Comparison of ENCODE assay signal across 8 cellular contexts in the genomic region with DNA sequence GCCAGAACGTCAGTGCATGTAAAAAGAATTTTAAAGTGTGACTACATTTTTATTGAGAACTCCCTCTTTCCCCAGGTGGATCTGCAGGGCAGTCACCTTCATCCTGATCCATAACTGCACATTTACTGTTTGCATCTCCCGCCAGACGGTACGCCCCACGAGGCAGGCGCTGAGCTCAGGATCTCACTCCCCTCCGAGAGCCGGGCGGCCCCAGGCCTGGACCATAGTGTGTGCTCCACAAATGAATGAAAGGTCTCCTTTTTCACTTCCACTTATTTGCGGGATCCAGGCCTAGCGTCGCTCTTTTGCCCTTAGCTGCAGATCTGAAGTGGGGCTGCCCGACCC. TPM values are rescaled to one million over a fixed set of nuclear protein-coding genes. Genes with fewer than 3 reads are reported as not detected.
A peak's percentile ranks its signal among the peaks of the same experiment; 100 is the strongest.
DNase-seq lines count a peak whose midpoint lies in the region; ATAC-seq and TF ChIP-seq lines count a peak whose summit lies in the region.

No MANE protein-coding gene starts in this region.

- ATAC-seq in HG02642 (IDR thresholded peaks at IDR 0.05; ENCODE audit: poor library complexity, unreplicated experiment), result peak; percentile 36
- ATAC-seq in heart left ventricle, result peak; percentile 23 to 47 (median 36)
- ATAC-seq in psoas muscle, result peak; percentile 29 to 63 (median 42)

- H3K9me3 ChIP-seq in heart left ventricle, result no peaks in the 10 kb centered on the region
- no peaks in the 10 kb centered on the region for H3K9me3 ChIP-seq in psoas muscle

- peak overlapping the region; percentile 75 for H3K4me3 ChIP-seq in NB4 (ENCODE audit: low read depth, low read length)
- peak overlapping the region; percentile 47 to 94 (median 82) for H3K4me3 ChIP-seq in heart left ventricle
- peak overlapping the region; percentile 92 for H3K4me3 ChIP-seq in psoas muscle

- H3K27ac Mint-ChIP-seq in activated naive CD4-positive, alpha-beta T cell treated with anti-CD3 and anti-CD28 coated beads for 36 hours, result peak overlapping the region; percentile 80

- TF ChIP-seq POLR2A in NB4 (IDR thresholded peaks at IDR 0.05; ENCODE audit: extremely low read depth, insufficient read length) (no peak), heart left ventricle (IDR thresholded peaks at IDR 0.05) (no peak)

- CTCF ChIA-PET in activated naive CD4-positive, alpha-beta T cell treated with anti-CD3 and anti-CD28 coated beads for 36 hours (lab: Charles Lee), result no interaction called here

- peak; percentile 75 for DNase-seq in activated effector memory CD4-positive, alpha-beta T cell treated with anti-CD3 and anti-CD28 coated beads, Interleukin-2, amount 50 U/mL, for 16 hours
- DNase-seq in activated effector memory CD4-positive, alpha-beta T cell treated with Interleukin-2 at 50 U/mL for 16 hours, result no peak
- DNase-seq in NB4 (ENCODE audit: low read depth) (peak; percentile 51), heart left ventricle (no peak), psoas muscle (peak; percentile 23 to 53), pons (ENCODE audit: low spot score) (no peak)
- DNase-seq in activated naive CD4-positive, alpha-beta T cell treated with anti-CD3 and anti-CD28 coated beads for 36 hours, result peak; percentile 29

- H3K27me3 Mint-ChIP-seq in activated naive CD4-positive, alpha-beta T cell treated with anti-CD3 and anti-CD28 coated beads for 36 hours (ENCODE audit: low read depth), result no peaks in the 10 kb centered on the region

- H3K4me1 Mint-ChIP-seq in activated naive CD4-positive, alpha-beta T cell treated with anti-CD3 and anti-CD28 coated beads for 36 hours (ENCODE audit: low read depth), result peaks cover 43% of the 10 kb centered on the region

- H3K27me3 ChIP-seq in heart left ventricle, result no peaks in the 10 kb centered on the region
- H3K27me3 ChIP-seq in psoas muscle (ENCODE audit: insufficient read depth in 3 of 3, low read length in 2 of 3), result no peaks in the 10 kb centered on the region

- H3K36me3 Mint-ChIP-seq in activated naive CD4-positive, alpha-beta T cell treated with anti-CD3 and anti-CD28 coated beads for 36 hours (ENCODE audit: low read depth), result peaks cover 45% of the 10 kb centered on the region

- H3K4me1 ChIP-seq in heart left ventricle, result peaks cover 8 to 32% (median 26%) of the 10 kb centered on the region in 12 donors
- peaks cover 19% of the 10 kb centered on the region for H3K4me1 ChIP-seq in psoas muscle

- H3K4me3 Mint-ChIP-seq in activated naive CD4-positive, alpha-beta T cell treated with anti-CD3 and anti-CD28 coated beads for 36 hours, result peak overlapping the region; percentile 87

- WGBS in heart left ventricle, 4 donors, result 0 to 1% (median 1%) methylated on average over 13 of the region's 13 CpGs
- 0 to 1% (median 0%) methylated on average over 13 of the region's 13 CpGs for WGBS in psoas muscle, 3 donors

- no peaks in the 10 kb centered on the region for H3K9me3 Mint-ChIP-seq in activated naive CD4-positive, alpha-beta T cell treated with anti-CD3 and anti-CD28 coated beads for 36 hours

- H3K27ac ChIP-seq in heart left ventricle (peak overlapping the region in 11 of 12 donors; percentile 65 to 85 (median 75)), psoas muscle (peak overlapping the region; percentile 85)

- TF ChIP-seq CTCF in NB4 (IDR thresholded peaks at IDR 0.05; ENCODE audit: low read depth, low read length), result no peak
- TF ChIP-seq CTCF in heart left ventricle (IDR thresholded peaks at IDR 0.05), result no peak
- TF ChIP-seq CTCF in psoas muscle (IDR thresholded peaks at IDR 0.05), result no peak

- intact Hi-C loops in activated naive CD4-positive, alpha-beta T cell treated with anti-CD3 and anti-CD28 coated beads for 36 hours (cut with micrococcal nuclease), result loop anchor here (5.0 kb wide), 2 partner anchors 641 to 1056 kb away; a partner anchor contains a TSS
- intact Hi-C loops in heart left ventricle (cut with DNase I), result no loop called here
- intact Hi-C loops in psoas muscle (cut with DNase I), result no loop called here

- peaks cover 0 to 59% (median 49%) of the 10 kb centered on the region in 9 donors for H3K36me3 ChIP-seq in heart left ventricle
- peaks cover 10 to 55% of the 10 kb centered on the region in 2 donors for H3K36me3 ChIP-seq in psoas muscle (ENCODE audit: insufficient read depth in 1 of 2, low read depth in 1 of 2)

RNA-seq across cellular contexts. Expression of a gene that starts 0.4 kb away (rescaled TPM):
- total RNA-seq in activated naive CD4-positive, alpha-beta T cell treated with anti-CD3 and anti-CD28 coated beads for 36 hours, result 10 to 100 TPM; 60.7 to 60.9 TPM
- total RNA-seq in heart left ventricle (10 to 100 TPM; 19.3 to 55.6 (median 33.2) TPM), psoas muscle (10 to 100 TPM; 23.8 to 36.2 (median 31.5) TPM)
- polyA plus RNA-seq in heart left ventricle (10 to 100 TPM; 25.5 to 37.3 TPM), psoas muscle (10 to 100 TPM; 18.2 to 50.5 (median 22.5) TPM)

RNA-seq across cellular contexts. Expression of a gene that starts 0.6 kb away (rescaled TPM):
- total RNA-seq in activated naive CD4-positive, alpha-beta T cell treated with anti-CD3 and anti-CD28 coated beads for 36 hours, result 10 to 100 TPM; 23.7 to 25.5 TPM
- total RNA-seq in heart left ventricle (10 to 100 TPM; 19.4 to 28.9 (median 25.8) TPM), psoas muscle (10 to 100 TPM; 20.6 to 32.4 (median 27.0) TPM)
- polyA plus RNA-seq in heart left ventricle (10 to 100 TPM in 1 of 2 donors, 1 to 10 TPM in 1; 8.5 to 22.1 TPM), psoas muscle (10 to 100 TPM; 14.9 to 29.7 (median 23.9) TPM)

Comparison
In these comparisons a context has a peak if more than half of its experiments do, and no peak if none do; other contexts are left out.
1. DNase-seq: peak in activated effector memory CD4-positive, alpha-beta T cell treated with anti-CD3 and anti-CD28 coated beads, Interleukin-2, amount 50 U/mL, for 16 hours (single experiment), NB4 (single experiment), activated naive CD4-positive, alpha-beta T cell treated with anti-CD3 and anti-CD28 coated beads for 36 hours (single experiment) and psoas muscle (2 of 2); none in activated effector memory CD4-positive, alpha-beta T cell treated with Interleukin-2 at 50 U/mL for 16 hours (single experiment), heart left ventricle (0 of 5) and pons (single experiment).
2. Peak in every context shown above with its lines, with median percentiles within 50 percentile points of each other: ATAC-seq and H3K4me3 ChIP-seq.